ENCODE assay signal across 13 cellular contexts in genomic region chr2:45505138-45505537, GRCh38.
"Had no signal": no experiment of that assay in that cellular context is flagged by ENCODE, and none has a peak within 500 bp of the region (broad histone marks: within the 10 kb centered on the region; RNA-seq: fewer than 3 reads in every experiment).

No MANE protein-coding gene starts in this region.

- DNase-seq: activated CD4-positive, alpha-beta T cell treated with anti-CD3 and anti-CD28 coated beads, Interleukin-2, amount 50 U/mL, for 48 hours; activated gamma-delta T cell; activated naive CD8-positive, alpha-beta T cell treated with anti-CD3 and anti-CD28 coated beads for 36 hours; activated T-cell treated with anti-CD3 and anti-CD28 coated beads, Interleukin-2, amount 50 U/mL, for 4 hours; natural killer cell; occipital lobe; psoas muscle; stimulated activated CD4-positive, alpha-beta T cell treated with anti-CD3 and anti-CD28 coated beads, Interleukin-2, amount 100 ng/mL, for 48 hours; stimulated activated naive CD4-positive, alpha-beta T cell treated with Interleukin-2 at 50 U/mL for 16 hours had no signal

- ATAC-seq: activated T-cell treated with anti-CD3 and anti-CD28 coated beads, Interleukin-2, amount 50 U/mL, for 4 hours; natural killer cell had no signal

- H3K9me3 ChIP-seq: psoas muscle, suprapubic skin had no signal

- H3K4me3 ChIP-seq: breast epithelium, dorsolateral prefrontal cortex, lung, psoas muscle, suprapubic skin had no signal

- H3K27ac ChIP-seq: breast epithelium, dorsolateral prefrontal cortex, psoas muscle, suprapubic skin had no signal

- H3K4me1 ChIP-seq: breast epithelium, psoas muscle, suprapubic skin had no signal
